ENCODE assay signal across 29 cellular contexts in genomic region chr5:160020969-160021368, GRCh38. TPM values are rescaled to one million over a fixed set of nuclear protein-coding genes. Genes with fewer than 3 reads are reported as not detected.
DNase-seq lines count a peak whose midpoint lies in the region; ATAC-seq, FAIRE-seq and TF ChIP-seq lines count a peak whose summit lies in the region.
"Had no signal": no experiment of that assay in that cellular context is flagged by ENCODE, and none has a peak within 500 bp of the region (broad histone marks: within the 10 kb centered on the region; RNA-seq: fewer than 3 reads in every experiment).

No MANE protein-coding gene starts in this region.

- FAIRE-seq in urothelium cell line (lab: Jason Lieb, UNC): no peak

- peak; percentile 41 for ATAC-seq in CD8-positive, alpha-beta T cell
- ATAC-seq in mucosa of descending colon (peak; percentile 29), sciatic nerve (no peak)

- CTCF ChIA-PET in CD8-positive, alpha-beta T cell (lab: Charles Lee): interaction anchor here (0.7 to 9.1 kb wide), 18 partner anchors 8 to 403 kb away, joined by 3 to 133 read pairs (median 3); partner anchors contain the start of gene TTC1

- H3K36me3 Mint-ChIP-seq in CD8-positive, alpha-beta T cell: peaks cover 54% of the 10 kb centered on the region
- H3K36me3 Mint-ChIP-seq: natural killer cell had no signal

- no peak for DNase-seq in CD8-positive, alpha-beta T cell
- peak; percentile 21 for DNase-seq in M059J (ENCODE audit: low read depth)
- DNase-seq in dermis microvascular lymphatic vessel endothelial cell (ENCODE audit: low read depth in 2 of 2): peak; percentile 90
- no peak for DNase-seq in mucosa of descending colon
- DNase-seq in urothelium cell line (ENCODE audit: low spot score): no peak
- DNase-seq in sciatic nerve (ENCODE audit: low spot score): no peak
- DNase-seq in NCI-H1436 treated with DMSO at 0.1 percent for 48 hours (lab: John Stamatoyannopoulos, UW): no peak
- DNase-seq: activated CD4-positive, CD25-positive, alpha-beta regulatory T cell treated with anti-CD3 and anti-CD28 coated beads, Interleukin-2, amount 50 U/mL, for 72 hours; activated CD8-positive, alpha-beta T cell treated with anti-CD3 and anti-CD28 coated beads, Interleukin-2, amount 10 ng/mL, durations not matched to agents 7 days and 5 days; activated T-cell treated with anti-CD3 and anti-CD28 coated beads, Interleukin-2, amount 50 U/mL, for 24 hours; amniotic stem cell; GF-D8; heart right ventricle; natural killer cell; NCI-H1694; NCI-H2171 treated with DMSO at 0.1 percent for 48 hours; NCI-H526; right cardiac atrium; stimulated activated CD4-positive, alpha-beta T cell treated with anti-CD3 and anti-CD28 coated beads, Interleukin-12 subunit alpha, Interleukin-12 subunit beta, amount 100 ng/mL, for 4 hours; stimulated activated CD4-positive, alpha-beta T cell treated with anti-CD3 and anti-CD28 coated beads, Interleukin-4, amount 100 ng/mL, for 4 hours; stimulated activated naive CD4-positive, alpha-beta T cell treated with Interleukin-2 at 50 U/mL for 16 hours; T-helper 1 cell had no signal

- no peaks in the 10 kb centered on the region for H3K9me3 Mint-ChIP-seq in CD8-positive, alpha-beta T cell
- H3K9me3 Mint-ChIP-seq: activated T-cell treated with anti-CD3 and anti-CD28 coated beads, Interleukin-2, amount 50 U/mL, for 24 hours; CD14-positive monocyte; dendritic cell treated with granulocyte-macrophage colony-stimulating factor and Interleukin-4, amounts not matched to agents 40 ng/mL and 50 ng/mL, for 4 days; GM23338; mesothelial cell of epicardium; natural killer cell had no signal

- H3K27me3 ChIP-seq in CD8-positive, alpha-beta T cell (ENCODE audit: insufficient read depth, low read length): no peaks in the 10 kb centered on the region
- H3K27me3 ChIP-seq: cardiac muscle cell, heart right ventricle had no signal

- no peaks in the 10 kb centered on the region for H3K27me3 Mint-ChIP-seq in CD8-positive, alpha-beta T cell (ENCODE audit: low read depth)
- H3K27me3 Mint-ChIP-seq: activated T-cell treated with anti-CD3 and anti-CD28 coated beads, Interleukin-2, amount 50 U/mL, for 24 hours; dendritic cell treated with granulocyte-macrophage colony-stimulating factor and Interleukin-4, amounts not matched to agents 40 ng/mL and 50 ng/mL, for 4 days had no signal

- intact Hi-C loops in CD8-positive, alpha-beta T cell (cut with DNase I, micrococcal nuclease): loop anchor here (2.0 to 5.0 kb wide), 4 partner anchors 96 to 372 kb away; partner anchors contain the start of gene PWWP2A (in 1 of the 2)
- intact Hi-C loops in mucosa of descending colon (cut with DNase I, micrococcal nuclease): loop anchor here (2.0 to 10.0 kb wide), 2 partner anchors 324 kb away; no protein-coding TSS in a partner anchor
- intact Hi-C loops in sciatic nerve (cut with DNase I): loop anchor here (5.0 kb wide), 1 partner anchor 326 kb away; no protein-coding TSS in a partner anchor

- no peak overlapping the region for H3K27ac ChIP-seq in CD8-positive, alpha-beta T cell (ENCODE audit: low read depth, low read length)
- H3K27ac ChIP-seq: cardiac muscle cell, KMS-11, thoracic aorta had no signal

- no peaks in the 10 kb centered on the region for H3K9me3 ChIP-seq in CD8-positive, alpha-beta T cell (ENCODE audit: low read length)
- no peaks in the 10 kb centered on the region for H3K9me3 ChIP-seq in mucosa of descending colon
- H3K9me3 ChIP-seq: heart right ventricle, thoracic aorta had no signal

- H3K4me3 ChIP-seq in CD8-positive, alpha-beta T cell (ENCODE audit: low read depth, low read length): no peak overlapping the region
- no peak overlapping the region for H3K4me3 ChIP-seq in mucosa of descending colon
- H3K4me3 ChIP-seq: cardiac muscle cell, GM23338, heart right ventricle, thoracic aorta had no signal

- H3K27ac Mint-ChIP-seq in CD8-positive, alpha-beta T cell: peak overlapping the region; percentile 81
- H3K27ac Mint-ChIP-seq: dendritic cell treated with granulocyte-macrophage colony-stimulating factor and Interleukin-4, amounts not matched to agents 40 ng/mL and 50 ng/mL, for 4 days; GM23338 had no signal

- H3K4me1 ChIP-seq in CD8-positive, alpha-beta T cell (ENCODE audit: insufficient read depth, low read length): peaks cover 3% of the 10 kb centered on the region
- peaks cover 21% of the 10 kb centered on the region for H3K4me1 ChIP-seq in mucosa of descending colon (ENCODE audit: low read depth)

- no peak for TF ChIP-seq CTCF in CD8-positive, alpha-beta T cell (IDR thresholded peaks at IDR 0.05)
- TF ChIP-seq CTCF in mucosa of descending colon (IDR thresholded peaks at IDR 0.05): no peak

- POLR2A ChIA-PET in CD8-positive, alpha-beta T cell (lab: Charles Lee): no interaction called here

- H3K4me1 Mint-ChIP-seq in CD8-positive, alpha-beta T cell (ENCODE audit: low read depth): peaks cover 30% of the 10 kb centered on the region

- peaks cover 5% of the 10 kb centered on the region for H3K36me3 ChIP-seq in CD8-positive, alpha-beta T cell (ENCODE audit: insufficient read depth, low read length)
- H3K36me3 ChIP-seq in mucosa of descending colon (ENCODE audit: low read depth): no peaks in the 10 kb centered on the region
- H3K36me3 ChIP-seq: cardiac muscle cell had no signal

- H3K4me3 Mint-ChIP-seq in CD8-positive, alpha-beta T cell: no peak overlapping the region
- H3K4me3 Mint-ChIP-seq: activated CD8-positive, alpha-beta T cell treated with anti-CD3 and anti-CD28 coated beads, Interleukin-2, amount 10 ng/mL, durations not matched to agents 7 days and 5 days; activated T-cell treated with anti-CD3 and anti-CD28 coated beads, Interleukin-2, amount 50 U/mL, for 24 hours; CD14-positive monocyte; dendritic cell treated with granulocyte-macrophage colony-stimulating factor and Interleukin-4, amounts not matched to agents 40 ng/mL and 50 ng/mL, for 4 days; GM23338; mesothelial cell of epicardium; natural killer cell had no signal

RNA-seq across cellular contexts. Expression of gene TTC1, which starts 12.0 kb away (rescaled TPM):
- total RNA-seq in CD8-positive, alpha-beta T cell: 10 to 100 TPM; 12.6 to 14.3 TPM
- total RNA-seq in M059J (2014; rRNA removed; shearing (Covaris generic)): 71.3 and 76.1 TPM in 2 replicates
- total RNA-seq in dermis microvascular lymphatic vessel endothelial cell (36.7 and 38.9 TPM in 2 replicates), mucosa of descending colon (10 to 100 TPM; 42.6 to 54.7 (median 46.6) TPM), sciatic nerve (47.2 TPM)

Comparison
In these comparisons a context has a peak if more than half of its experiments do, and no peak if none do; other contexts are left out.
1. DNase-seq: peak in M059J (single experiment) and dermis microvascular lymphatic vessel endothelial cell (2 of 2); none in CD8-positive, alpha-beta T cell (0 of 7), mucosa of descending colon (0 of 3), urothelium cell line (single experiment), sciatic nerve (single experiment) and NCI-H1436 treated with DMSO at 0.1 percent for 48 hours (single experiment).